ENCODE assay signal across 24 cellular contexts in the genomic region with DNA sequence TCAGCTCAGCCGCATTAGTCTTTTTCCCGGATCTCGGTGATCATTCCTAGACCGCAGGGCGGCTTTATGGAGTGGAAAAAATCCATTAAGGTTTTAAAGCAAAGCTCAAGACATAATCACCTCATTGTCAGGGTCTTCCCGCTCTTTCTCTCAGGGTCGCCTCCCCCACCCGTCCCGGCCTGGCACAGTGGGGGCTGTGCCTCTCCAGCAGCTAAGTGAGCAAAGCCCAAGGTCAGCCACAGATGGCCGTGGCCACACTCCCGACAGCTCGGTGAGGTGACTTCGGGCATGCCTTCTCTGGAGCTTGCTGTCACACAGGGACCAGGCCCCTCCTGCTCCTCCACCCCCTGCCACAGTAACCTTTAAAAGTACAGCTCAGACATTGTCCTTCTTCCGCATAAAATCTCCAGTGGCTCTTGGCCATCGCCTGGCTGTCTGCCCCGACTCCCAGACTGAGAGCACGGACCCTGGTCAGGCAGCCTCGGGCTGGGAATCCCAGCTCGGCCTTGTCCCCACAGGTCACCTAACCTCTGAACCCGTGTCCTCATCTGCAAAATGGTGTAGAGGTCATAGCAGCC.
A peak's percentile ranks its signal among the peaks of the same experiment; 100 is the strongest.
DNase-seq lines count a peak whose midpoint lies in the region; ATAC-seq, FAIRE-seq and TF ChIP-seq lines count a peak whose summit lies in the region.
"Had no signal": no experiment of that assay in that cellular context is flagged by ENCODE, and none has a peak within 500 bp of the region (broad histone marks: within the 10 kb centered on the region; RNA-seq: fewer than 3 reads in every experiment).

No MANE protein-coding gene starts in this region.

- H3K4me1 ChIP-seq in adrenal gland (replicated peaks in 1 of 2), result peaks cover 0 to 4% of the 10 kb centered on the region in 2 donors
- H3K4me1 ChIP-seq in endodermal cell (ENCODE audit: control insufficient read depth, insufficient read depth, low read length), result no peaks in the 10 kb centered on the region
- H3K4me1 ChIP-seq in HepG2 (ENCODE audit: insufficient read depth, low read length), result peaks cover 13% of the 10 kb centered on the region
- H3K4me1 ChIP-seq in psoas muscle, result no peaks in the 10 kb centered on the region
- peaks cover 0 to 7% of the 10 kb centered on the region in 2 experiments; a peak in 1 of 4 replicates for H3K4me1 ChIP-seq in SK-N-SH (ENCODE audit: control insufficient read depth in 1 of 2, insufficient read depth in 2 of 2, low read depth in 1 of 2, low read length in 1 of 2)
- H3K4me1 ChIP-seq: suprapubic skin had no signal

- peak in 5 of 7 donors; percentile 25 to 81 (median 44) for DNase-seq in adrenal gland
- DNase-seq in endodermal cell, result peak; percentile 48
- DNase-seq in HepG2 (ENCODE audit: low spot score), result peak; percentile 3
- peak; percentile 17 to 33 for DNase-seq in psoas muscle
- no peak for DNase-seq in stimulated activated CD4-positive, alpha-beta T cell treated with anti-CD3 and anti-CD28 coated beads, Interleukin-4, amount 100 ng/mL, for 24 hours
- no peak for DNase-seq in SK-N-SH
- no peak for DNase-seq in HEK293T (ENCODE audit: extremely low spot score)
- DNase-seq: activated CD4-positive, alpha-beta memory T cell treated with anti-CD3 and anti-CD28 coated beads for 36 hours; activated CD8-positive, alpha-beta memory T cell treated with anti-CD3 and anti-CD28 coated beads, Interleukin-2, amount 50 U/mL, for 4 hours; C1 segment of cervical spinal cord; DMS79 treated with DMSO at 0.1 percent for 48 hours; dorsolateral prefrontal cortex; GF-D8; mesenchymal stem cell; NCI-H1092; NCI-H226; NCI-H748 treated with DMSO at 0.1 percent for 48 hours; occipital lobe; stimulated activated naive B cell treated with anti-CD40 and anti-IgM and Interleukin-4, amounts not matched to agents 10 μg/mL and 1 μg/mL and 100 μg/mL, for 72 hours had no signal

- H3K36me3 Mint-ChIP-seq in endodermal cell (ENCODE audit: low read depth), result no peaks in the 10 kb centered on the region
- H3K36me3 Mint-ChIP-seq: activated CD4-positive, alpha-beta memory T cell treated with anti-CD3 and anti-CD28 coated beads for 36 hours; activated naive CD8-positive, alpha-beta T cell had no signal

- no peaks in the 10 kb centered on the region for H3K9me2 ChIP-seq in SK-N-SH

- no peaks in the 10 kb centered on the region for H3F3A ChIP-seq in SK-N-SH (replicated peaks; ENCODE audit: insufficient read depth)

- ATAC-seq in HepG2 (peak; percentile 63), psoas muscle (peak in 1 of 4 donors; percentile 40)
- ATAC-seq: stimulated activated naive B cell treated with anti-CD40 and anti-IgM and Interleukin-4, amounts not matched to agents 10 μg/mL and 1 μg/mL and 100 μg/mL, for 72 hours had no signal

- WGBS in adrenal gland, 4 donors, result 38 to 55% (median 46%) methylated on average over 18 to 20 of the region's 20 CpGs
- 91 to 92% methylated on average over 11 to 20 of the region's 20 CpGs for WGBS in endodermal cell (ENCODE audit: insufficient coverage in 1 of 2, insufficient read length in 1 of 2), 2 experiments
- WGBS in HepG2 (ENCODE audit: low lambda C conversion rate), result 3% methylated on average over 12 of the region's 20 CpGs
- WGBS in psoas muscle, 3 donors, result 49 to 61% (median 55%) methylated on average over 20 of the region's 20 CpGs
- WGBS in SK-N-SH (ENCODE audit: low lambda C conversion rate), result 72% methylated on average over 9 of the region's 20 CpGs

- peak overlapping the region in 1 of 5 donors; percentile 44 for H3K27ac ChIP-seq in adrenal gland
- H3K27ac ChIP-seq in endodermal cell (ENCODE audit: low read depth, low read length), result no peak overlapping the region
- no peak overlapping the region for H3K27ac ChIP-seq in HepG2 (ENCODE audit: extremely low read length, insufficient read depth, low read length)
- no peak overlapping the region for H3K27ac ChIP-seq in psoas muscle
- H3K27ac ChIP-seq in SK-N-SH (ENCODE audit: low read depth in 2 of 2, low read length in 1 of 2), result no peak overlapping the region
- H3K27ac ChIP-seq: dorsolateral prefrontal cortex, suprapubic skin had no signal

- TF ChIP-seq POLR2A in adrenal gland (IDR thresholded peaks at IDR 0.05) (no peak), HepG2 (IDR thresholded peaks at IDR 0.05; ENCODE audit: insufficient read depth in 1 of 2, low read depth in 2 of 2, low read length in 2 of 2) (no peak)

- H3K4me3 ChIP-seq in adrenal gland (no peak overlapping the region), endodermal cell (ENCODE audit: low read length) (no peak overlapping the region), HepG2 (replicated peaks in 1 of 3; ENCODE audit: insufficient read depth in 1 of 3, low read depth in 2 of 3, low read length in 3 of 3) (no peak overlapping the region), psoas muscle (no peak overlapping the region), SK-N-SH (ENCODE audit: low read depth in 2 of 2, low read length in 1 of 2) (no peak overlapping the region)
- H3K4me3 ChIP-seq: dorsolateral prefrontal cortex, suprapubic skin had no signal

- H3K9me3 ChIP-seq in adrenal gland (replicated peaks in 1 of 3) (no peaks in the 10 kb centered on the region), endodermal cell (ENCODE audit: control insufficient read depth, low read length) (no peaks in the 10 kb centered on the region), HepG2 (ENCODE audit: low read length) (no peaks in the 10 kb centered on the region), psoas muscle (no peaks in the 10 kb centered on the region), SK-N-SH (no peaks in the 10 kb centered on the region)
- H3K9me3 ChIP-seq: suprapubic skin had no signal

- H3K4me2 ChIP-seq in HepG2 (ENCODE audit: low read depth, low read length) (peak overlapping the region; percentile 18; the same call in 1 of the 2 replicates), SK-N-SH (no peak overlapping the region)

- intact Hi-C loops in adrenal gland (cut with DNase I) (no loop called here), HepG2 (cut with micrococcal nuclease; ENCODE audit: unreplicated experiment) (no loop called here), psoas muscle (cut with DNase I) (no loop called here)

- H3K27ac Mint-ChIP-seq in endodermal cell, result no peak overlapping the region
- H3K27ac Mint-ChIP-seq: activated CD4-positive, alpha-beta memory T cell treated with anti-CD3 and anti-CD28 coated beads for 36 hours; activated naive CD8-positive, alpha-beta T cell; IgD-negative memory B cell; stimulated activated naive B cell treated with anti-CD40 and anti-IgM and Interleukin-4, amounts not matched to agents 10 μg/mL and 1 μg/mL and 100 μg/mL, for 72 hours had no signal

- peaks cover 8% of the 10 kb centered on the region for H3K9me3 Mint-ChIP-seq in endodermal cell

- H3K27me3 Mint-ChIP-seq in endodermal cell (ENCODE audit: insufficient read depth), result peaks cover 2% of the 10 kb centered on the region

- H3K27me3 ChIP-seq in adrenal gland (no peaks in the 10 kb centered on the region), endodermal cell (ENCODE audit: control insufficient read depth, insufficient read depth, low read length, poor library complexity, severe bottlenecking) (no peaks in the 10 kb centered on the region), HepG2 (ENCODE audit: control insufficient read depth in 1 of 2, insufficient read depth in 2 of 2, low read length in 2 of 2) (peaks cover 10 to 55% of the 10 kb centered on the region in 2 experiments), psoas muscle (ENCODE audit: insufficient read depth in 3 of 3, low read length in 2 of 3) (peaks cover 0 to 19% (median 3%) of the 10 kb centered on the region in 3 donors), SK-N-SH (ENCODE audit: insufficient read depth) (no peaks in the 10 kb centered on the region; the same call in none of the 2 replicates)

- in situ Hi-C loops in HepG2 (cut with HindIII; ENCODE audit: extremely low pct_ligation_motif_present, low pct_unique_long_range_greater_than_20kb), result no loop called here

- TF ChIP-seq RAD21 in HepG2 (CRISPR knock-in tag; IDR thresholded peaks at IDR 0.05) (no peak), SK-N-SH (IDR thresholded peaks at IDR 0.05; ENCODE audit: low read length) (no peak)

- FAIRE-seq in HepG2 (lab: Jason Lieb, UNC), result no peak
- FAIRE-seq: H1, urothelium cell line had no signal

- CTCF ChIA-PET in HepG2 (lab: Yijun Ruan, JAX; ENCODE audit: low intra/inter-chr PET ratio, low total read pairs), result no interaction called here
- CTCF ChIA-PET in SK-N-SH (lab: Yijun Ruan, JAX), result interaction anchor here (0.9 to 6.1 kb wide), 2 partner anchors 12 to 296 kb away, joined by 3 to 22 read pairs; no protein-coding TSS in a partner anchor
- CTCF ChIA-PET in HEK293T (lab: Yijun Ruan, JAX), result no interaction called here

- H2AFZ ChIP-seq in HepG2 (ENCODE audit: low read length), result no peak overlapping the region
- H2AFZ ChIP-seq in SK-N-SH (ENCODE audit: low read depth), result no peak overlapping the region

- BruUV-seq in HepG2 (replicated peaks; lab: Mats Ljungman, UMichigan), result no TSS peak

- H3K4me3 Mint-ChIP-seq in endodermal cell, result no peak overlapping the region
- H3K4me3 Mint-ChIP-seq: activated CD4-positive, alpha-beta memory T cell treated with anti-CD3 and anti-CD28 coated beads for 36 hours; activated naive CD8-positive, alpha-beta T cell; IgD-negative memory B cell; stimulated activated naive B cell treated with anti-CD40 and anti-IgM and Interleukin-4, amounts not matched to agents 10 μg/mL and 1 μg/mL and 100 μg/mL, for 72 hours had no signal

- no peak for TF ChIP-seq EP300 in HepG2 (IDR thresholded peaks at IDR 0.05; ENCODE audit: low read depth in 2 of 2, low read length in 2 of 2)
- TF ChIP-seq EP300 in HepG2 (CRISPR knock-in tag; IDR thresholded peaks at IDR 0.05; ENCODE audit: borderline replicate concordance), result no peak
- TF ChIP-seq EP300 in SK-N-SH (IDR thresholded peaks at IDR 0.05; ENCODE audit: borderline replicate concordance in 1 of 2, low read depth in 1 of 2, low read length in 1 of 2), result no peak

- TF ChIP-seq CTCF in adrenal gland (IDR thresholded peaks at IDR 0.05) (no peak), endodermal cell (conservative IDR thresholded peaks at IDR 0.05) (no peak), HepG2 (CRISPR knock-in tag; IDR thresholded peaks at IDR 0.05) (no peak), psoas muscle (IDR thresholded peaks at IDR 0.05) (no peak), SK-N-SH (IDR thresholded peaks at IDR 0.05) (no peak)

- H3K4me1 Mint-ChIP-seq in endodermal cell, result no peaks in the 10 kb centered on the region
- H3K4me1 Mint-ChIP-seq: IgD-negative memory B cell; stimulated activated naive B cell treated with anti-CD40 and anti-IgM and Interleukin-4, amounts not matched to agents 10 μg/mL and 1 μg/mL and 100 μg/mL, for 72 hours had no signal

- no peaks in the 10 kb centered on the region for H3K36me3 ChIP-seq in adrenal gland (replicated peaks in 1 of 2)
- no peaks in the 10 kb centered on the region for H3K36me3 ChIP-seq in endodermal cell (ENCODE audit: control insufficient read depth, insufficient read depth, low read length)
- no peaks in the 10 kb centered on the region for H3K36me3 ChIP-seq in HepG2 (replicated peaks in 1 of 2; ENCODE audit: control insufficient read depth in 1 of 2, insufficient read depth in 2 of 2, low read length in 2 of 2)
- H3K36me3 ChIP-seq in psoas muscle (ENCODE audit: insufficient read depth in 1 of 2, low read depth in 1 of 2), result no peaks in the 10 kb centered on the region
- no peaks in the 10 kb centered on the region for H3K36me3 ChIP-seq in SK-N-SH (replicated peaks in 1 of 2; ENCODE audit: control insufficient read depth in 1 of 2, insufficient read depth in 2 of 2, low read length in 1 of 2)
- H3K36me3 ChIP-seq: suprapubic skin had no signal

- POLR2A ChIA-PET in HepG2 (lab: Yijun Ruan, JAX) (no interaction called here), SK-N-SH (lab: Yijun Ruan, JAX) (no interaction called here), HEK293T (lab: Yijun Ruan, JAX) (no interaction called here)

- H3K79me2 ChIP-seq in HepG2 (ENCODE audit: insufficient read depth, low read length) (no peaks in the 10 kb centered on the region), SK-N-SH (ENCODE audit: insufficient read depth) (no peaks in the 10 kb centered on the region)

- H3K9ac ChIP-seq in endodermal cell (ENCODE audit: extremely low read depth, low read length, poor library complexity, severe bottlenecking) (no peak overlapping the region), HepG2 (ENCODE audit: insufficient read depth, low read depth, low read length) (no peak overlapping the region), SK-N-SH (no peak overlapping the region)

- H4K20me1 ChIP-seq in HepG2 (ENCODE audit: insufficient read depth, low read length) (no peaks in the 10 kb centered on the region), SK-N-SH (ENCODE audit: insufficient read depth) (no peaks in the 10 kb centered on the region)

Comparison
In these comparisons a context has a peak if more than half of its experiments do, and no peak if none do; other contexts are left out.
1. DNase-seq: peak in adrenal gland (5 of 7), endodermal cell (single experiment), HepG2 (single experiment) and psoas muscle (2 of 2); none in stimulated activated CD4-positive, alpha-beta T cell treated with anti-CD3 and anti-CD28 coated beads, Interleukin-4, amount 100 ng/mL, for 24 hours (single experiment), SK-N-SH (single experiment) and HEK293T (single experiment).